In genomic region chr11:123677510-123677909, GRCh38 we compare ENCODE assay signal across 26 cellular contexts.
"Had no signal": no experiment of that assay in that cellular context is flagged by ENCODE, and none has a peak within 500 bp of the region (broad histone marks: within the 10 kb centered on the region; RNA-seq: fewer than 3 reads in every experiment).

No MANE protein-coding gene starts in this region.

- H3K4me1 ChIP-seq: stomach, suprapubic skin, testis, tibial artery, tibial nerve, transverse colon, upper lobe of left lung, upper lobe of right lung, uterus, vagina had no signal

- FAIRE-seq: urothelium cell line had no signal

- ATAC-seq: stimulated activated effector memory CD8-positive, alpha-beta T cell treated with anti-CD3 and anti-CD28 coated beads, Interleukin-12 subunit alpha, Interleukin-12 subunit beta, amount 100 ng/mL, for 72 hours; stimulated activated memory B cell treated with anti-CD40 and anti-IgM and Interleukin-4, amounts not matched to agents 10 μg/mL and 1 μg/mL and 100 μg/mL, for 72 hours; stimulated activated naive B cell treated with anti-CD40 and anti-IgM and Interleukin-4, amounts not matched to agents 10 μg/mL and 1 μg/mL and 100 μg/mL, for 72 hours; stimulated activated naive CD8-positive, alpha-beta T cell treated with anti-CD3 and anti-CD28 coated beads, Interleukin-15, amount 100 ng/mL, for 72 hours; stimulated activated naive CD8-positive, alpha-beta T cell treated with anti-CD3 and anti-CD28 coated beads, Interleukin-15, Interleukin-2, amounts not matched to agents 100 U/mL and 50 U/mL, for 24 hours; upper lobe of right lung had no signal

- H3K36me3 ChIP-seq: stomach, suprapubic skin, thoracic aorta, thyroid gland, tibial artery, tibial nerve, transverse colon, upper lobe of left lung, upper lobe of right lung, uterus, vagina had no signal

- H3K27me3 ChIP-seq: suprapubic skin, testis, thyroid gland, tibial artery, tibial nerve, transverse colon, upper lobe of left lung, uterus, vagina had no signal

- H3K27ac ChIP-seq: stomach, suprapubic skin, testis, thoracic aorta, thyroid gland, tibial artery, tibial nerve, transverse colon, upper lobe of left lung, upper lobe of right lung, uterus, vagina had no signal

- H3K9me3 ChIP-seq: stomach, suprapubic skin, testis, thoracic aorta, thyroid gland, tibial artery, tibial nerve, transverse colon, upper lobe of left lung, upper lobe of right lung, uterus, vagina had no signal

- DNase-seq: stimulated activated CD4-positive, alpha-beta T cell treated with anti-CD3 and anti-CD28 coated beads, Interleukin-2, amount 100 ng/mL, for 48 hours; stimulated activated CD4-positive, alpha-beta T cell treated with anti-CD3 and anti-CD28 coated beads, Interleukin-4, amount 100 ng/mL, for 1 hour; stimulated activated CD4-positive, alpha-beta T cell treated with anti-CD3 and anti-CD28 coated beads, Interleukin-4, amount 100 ng/mL, for 24 hours; stimulated activated CD4-positive, alpha-beta T cell treated with anti-CD3 and anti-CD28 coated beads, Interleukin-4, amount 100 ng/mL, for 4 hours; stimulated activated CD8-positive, alpha-beta memory T cell treated with anti-CD3 and anti-CD28 coated beads, Interleukin-4, amount 100 ng/mL, for 48 hours; stimulated activated naive B cell treated with anti-CD40 and anti-IgM and Interleukin-4, amounts not matched to agents 10 μg/mL and 1 μg/mL and 100 μg/mL, for 72 hours; stimulated activated naive CD4-positive, alpha-beta T cell; stimulated activated naive CD4-positive, alpha-beta T cell treated with Interleukin-2 at 50 U/mL for 16 hours; stimulated activated naive CD8-positive, alpha-beta T cell treated with anti-CD3 and anti-CD28 coated beads, Interleukin-15, amount 100 ng/mL, for 72 hours; stimulated activated naive CD8-positive, alpha-beta T cell treated with anti-CD3 and anti-CD28 coated beads, Interleukin-15, Interleukin-2, amounts not matched to agents 100 U/mL and 50 U/mL, for 24 hours; stomach; substantia nigra; testis; thyroid gland; tibial artery; transverse colon; upper lobe of left lung; upper lobe of right lung; uterus had no signal

- H3K4me3 ChIP-seq: stomach, suprapubic skin, testis, thoracic aorta, thyroid gland, tibial artery, tibial nerve, transverse colon, upper lobe of left lung, upper lobe of right lung, uterus, vagina had no signal
